Comparison of ENCODE assay signal across 33 cellular contexts in genomic region chr12:64268409-64268808, GRCh38.
"Had no signal": no experiment of that assay in that cellular context is flagged by ENCODE, and none has a peak within 500 bp of the region (broad histone marks: within the 10 kb centered on the region; RNA-seq: fewer than 3 reads in every experiment).

No MANE protein-coding gene starts in this region.

- ATAC-seq: activated CD4-positive, alpha-beta T cell treated with anti-CD3 and anti-CD28 coated beads for 36 hours; activated CD8-positive, alpha-beta memory T cell treated with anti-CD3 and anti-CD28 coated beads, Interleukin-2, amount 10 ng/mL, durations not matched to agents 7 days and 5 days; activated CD8-positive, alpha-beta T cell treated with anti-CD3 and anti-CD28 coated beads, Interleukin-2, amount 10 ng/mL, durations not matched to agents 7 days and 5 days; activated T-cell treated with anti-CD3 and anti-CD28 coated beads, Interleukin-2, amount 50 U/mL, for 72 hours; effector memory CD8-positive, alpha-beta T cell; foreskin keratinocyte; gastrocnemius medialis; heart left ventricle; T-helper 17 cell had no signal

- H3K36me3 Mint-ChIP-seq: activated CD4-positive, alpha-beta memory T cell treated with anti-CD3 and anti-CD28 coated beads for 36 hours; activated CD8-positive, alpha-beta memory T cell treated with anti-CD3 and anti-CD28 coated beads, Interleukin-2, amount 10 ng/mL, durations not matched to agents 7 days and 5 days; activated naive CD4-positive, alpha-beta T cell treated with anti-CD3 and anti-CD28 coated beads, Interleukin-2, amount 10 ng/mL, durations not matched to agents 7 days and 5 days; activated naive CD8-positive, alpha-beta T cell had no signal

- H3K27ac Mint-ChIP-seq: activated CD4-positive, alpha-beta memory T cell treated with anti-CD3 and anti-CD28 coated beads for 36 hours; activated CD4-positive, alpha-beta T cell treated with anti-CD3 and anti-CD28 coated beads for 36 hours; activated CD4-positive, alpha-beta T cell treated with anti-CD3 and anti-CD28 coated beads, Interleukin-2, amount 10 ng/mL, durations not matched to agents 24 days and 14 days; activated CD8-positive, alpha-beta memory T cell treated with anti-CD3 and anti-CD28 coated beads, Interleukin-2, amount 10 ng/mL, durations not matched to agents 7 days and 5 days; activated CD8-positive, alpha-beta T cell treated with anti-CD3 and anti-CD28 coated beads, Interleukin-2, amount 10 ng/mL, durations not matched to agents 7 days and 5 days; activated naive CD4-positive, alpha-beta T cell treated with anti-CD3 and anti-CD28 coated beads, Interleukin-2, amount 10 ng/mL, durations not matched to agents 7 days and 5 days; activated naive CD8-positive, alpha-beta T cell; activated T-cell treated with anti-CD3 and anti-CD28 coated beads, Interleukin-2, amount 50 U/mL, for 24 hours; activated T-cell treated with anti-CD3 and anti-CD28 coated beads, Interleukin-2, amount 50 U/mL, for 72 hours; effector memory CD8-positive, alpha-beta T cell; T-helper 17 cell; T-helper 2 cell treated with Interferon-gamma antibody and Interleukin-4, amounts not matched to agents 5 μg/mL and 100 μg/mL, for 36 hours had no signal

- H3K9me3 Mint-ChIP-seq: activated CD4-positive, alpha-beta memory T cell treated with anti-CD3 and anti-CD28 coated beads for 36 hours; activated CD4-positive, alpha-beta T cell treated with anti-CD3 and anti-CD28 coated beads, Interleukin-2, amount 10 ng/mL, durations not matched to agents 24 days and 14 days; activated naive CD4-positive, alpha-beta T cell treated with anti-CD3 and anti-CD28 coated beads, Interleukin-2, amount 10 ng/mL, durations not matched to agents 7 days and 5 days; activated T-cell treated with anti-CD3 and anti-CD28 coated beads, Interleukin-2, amount 50 U/mL, for 24 hours; activated T-cell treated with anti-CD3 and anti-CD28 coated beads, Interleukin-2, amount 50 U/mL, for 72 hours; central memory CD8-positive, alpha-beta T cell; effector memory CD8-positive, alpha-beta T cell; T-helper 2 cell treated with Interferon-gamma antibody and Interleukin-4, amounts not matched to agents 5 μg/mL and 100 μg/mL, for 36 hours had no signal

- FAIRE-seq: astrocyte, bronchial epithelial cell, colon had no signal

- H3K27me3 ChIP-seq: brain microvascular endothelial cell, esophagus muscularis mucosa, foreskin keratinocyte, gastrocnemius medialis, heart left ventricle had no signal

- DNase-seq: activated CD4-positive, alpha-beta memory T cell treated with anti-CD3 and anti-CD28 coated beads for 36 hours; activated CD4-positive, alpha-beta T cell treated with anti-CD3 and anti-CD28 coated beads for 36 hours; activated CD4-positive, alpha-beta T cell treated with anti-CD3 and anti-CD28 coated beads, Interleukin-2, amount 10 ng/mL, durations not matched to agents 24 days and 14 days; activated CD4-positive, CD25-positive, alpha-beta regulatory T cell; activated CD4-positive, CD25-positive, alpha-beta regulatory T cell treated with anti-CD3 and anti-CD28 coated beads, Interleukin-2, amount 50 U/mL, for 72 hours; activated CD8-positive, alpha-beta memory T cell treated with anti-CD3 and anti-CD28 coated beads, Interleukin-2, amount 10 ng/mL, durations not matched to agents 7 days and 5 days; activated CD8-positive, alpha-beta memory T cell treated with anti-CD3 and anti-CD28 coated beads, Interleukin-2, amount 50 U/mL, for 4 hours; activated CD8-positive, alpha-beta T cell treated with anti-CD3 and anti-CD28 coated beads, Interleukin-2, amount 10 ng/mL, durations not matched to agents 7 days and 5 days; activated gamma-delta T cell; activated naive CD4-positive, alpha-beta T cell; activated naive CD4-positive, alpha-beta T cell treated with anti-CD3 and anti-CD28 coated beads, Interleukin-2, amount 10 ng/mL, durations not matched to agents 7 days and 5 days; activated T-cell treated with anti-CD3 and anti-CD28 coated beads, Interleukin-2, amount 50 U/mL, for 24 hours; activated T-cell treated with anti-CD3 and anti-CD28 coated beads, Interleukin-2, amount 50 U/mL, for 72 hours; amniotic stem cell; anterior cingulate cortex; brain microvascular endothelial cell; cortex of kidney; dermis blood vessel endothelial cell; effector CD4-positive, alpha-beta T cell; effector memory CD8-positive, alpha-beta T cell; erythroblast; foreskin keratinocyte; gastrocnemius medialis; glutamatergic neuron; heart left ventricle; T-helper 17 cell had no signal

- H3K27ac ChIP-seq: brain microvascular endothelial cell, esophagus muscularis mucosa, foreskin keratinocyte, gastrocnemius medialis, heart left ventricle had no signal

- H3K4me1 ChIP-seq: esophagus muscularis mucosa, foreskin keratinocyte, gastrocnemius medialis, heart left ventricle had no signal

- H3K36me3 ChIP-seq: brain microvascular endothelial cell, esophagus muscularis mucosa, gastrocnemius medialis, heart left ventricle had no signal

- H3K9me3 ChIP-seq: esophagus muscularis mucosa, gastrocnemius medialis, heart left ventricle had no signal

- H3K4me3 ChIP-seq: esophagus muscularis mucosa, gastrocnemius medialis, heart left ventricle had no signal
